In genomic region chr6:157758516-157759023, GRCh38 we compare ENCODE assay signal across 1 cellular context.
TF ChIP-seq lines count a peak whose summit lies in the region.

No MANE protein-coding gene starts in this region.

TF ChIP-seq in K562, 482 proteins besides CTCF, POLR2A, EP300 and RAD21 (continued from another document):
- TF ChIP-seq THRA (IDR thresholded peaks at IDR 0.05) = no peak
- no peak for TF ChIP-seq ATF1 (CRISPR knock-in tag; IDR thresholded peaks at IDR 0.05)
- TF ChIP-seq ATF1 (tag; IDR thresholded peaks at IDR 0.05) = 0 out of 2 replicates have a peak, but pooled peaks have one; percentile 18
- no peak for TF ChIP-seq ZNF695 (CRISPR knock-in tag; IDR thresholded peaks at IDR 0.05)
- TF ChIP-seq EHMT2 (IDR thresholded peaks at IDR 0.05) = peak; percentile 40; the same call in 1 of the 2 replicates
- 0 out of 2 replicates have a peak, but pooled peaks have one; percentile 26 for TF ChIP-seq ZBTB12 (CRISPR knock-in tag; IDR thresholded peaks at IDR 0.05)
- TF ChIP-seq ZNF318 (IDR thresholded peaks at IDR 0.05; ENCODE audit: borderline replicate concordance in 1 of 2, low read depth in 1 of 2) = peak in 1 of 2 experiments; percentile 78; a peak in 1 of 4 replicates
- TF ChIP-seq IRF9 (tag; IDR thresholded peaks at IDR 0.05) = no peak
- TF ChIP-seq NR2C2 (CRISPR knock-in tag; IDR thresholded peaks at IDR 0.05) = peak; percentile 86
- peak; percentile 88 for TF ChIP-seq NR2C2 (tag; IDR thresholded peaks at IDR 0.05)
- no peak for TF ChIP-seq GABPB1 (CRISPR knock-in tag; IDR thresholded peaks at IDR 0.05)
- peak; percentile 93 for TF ChIP-seq BHLHE40 (IDR thresholded peaks at IDR 0.05; ENCODE audit: low read length)
- TF ChIP-seq MAX (CRISPR knock-in tag; IDR thresholded peaks at IDR 0.05) = peak; percentile 97
- TF ChIP-seq SMARCA5 (IDR thresholded peaks at IDR 0.05) = peak; percentile 17; the same call in 1 of the 2 replicates
- TF ChIP-seq TFAP4 (CRISPR knock-in tag; IDR thresholded peaks at IDR 0.05; ENCODE audit: borderline replicate concordance) = peak; percentile 75; the same call in 1 of the 2 replicates
- TF ChIP-seq REST (CRISPR knock-in tag; IDR thresholded peaks at IDR 0.05; ENCODE audit: low read depth) = no peak
- TF ChIP-seq ZC3H11A (IDR thresholded peaks at IDR 0.05; ENCODE audit: low read depth, low read length) = no peak
- TF ChIP-seq HDGF (IDR thresholded peaks at IDR 0.05) = 0 out of 2 replicates have a peak, but pooled peaks have one; percentile 2
- 0 out of 2 replicates have a peak, but pooled peaks have one; percentile 14 for TF ChIP-seq NCOA1 (IDR thresholded peaks at IDR 0.05; ENCODE audit: low read depth)
- TF ChIP-seq ZBTB26 (CRISPR knock-in tag; IDR thresholded peaks at IDR 0.05) = no peak
